Comparison of ENCODE assay signal across 8 cellular contexts in genomic region chr16:21541611-21542051, GRCh38. TPM values are rescaled to one million over a fixed set of nuclear protein-coding genes. Genes with fewer than 3 reads are reported as not detected.
DNase-seq lines count a peak whose midpoint lies in the region; ATAC-seq, FAIRE-seq and TF ChIP-seq lines count a peak whose summit lies in the region.
"Not testable (repeated sequence)": the region's sequence is repeated elsewhere in the genome, so short reads cannot be mapped to it uniquely, and the experiment has no call there.

No MANE protein-coding gene starts in this region.

- H4K20me1 ChIP-seq in OCI-LY3 (ENCODE audit: insufficient read depth, low read length); endothelial cell of umbilical vein (replicated peaks; ENCODE audit: control insufficient read depth, extremely low read depth, insufficient read depth, low read length): not testable (repeated sequence)

- not testable (repeated sequence) for H3K9me3 Mint-ChIP-seq in CD14-positive monocyte; activated CD8-positive, alpha-beta T cell treated with anti-CD3 and anti-CD28 coated beads for 36 hours; natural killer cell treated with Interleukin-12 subunit alpha and Interleukin-12 subunit beta and Interleukin-15 and Interleukin-18, amount 100 ng/mL, for 72 hours

- not testable (repeated sequence) for DNase-seq in CD14-positive monocyte (ENCODE audit: low spot score); endothelial cell of umbilical vein (ENCODE audit: low read depth, low spot score); natural killer cell treated with Interleukin-12 subunit alpha and Interleukin-12 subunit beta and Interleukin-15 and Interleukin-18, amount 100 ng/mL, for 72 hours (ENCODE audit: low spot score)
- peak; percentile 71 for DNase-seq in activated CD8-positive, alpha-beta T cell treated with anti-CD3 and anti-CD28 coated beads for 36 hours

- peaks cover 3 to 17% (median 4%) of the 10 kb centered on the region in 3 donors for H3K27me3 Mint-ChIP-seq in CD14-positive monocyte (ENCODE audit: low read depth in 3 of 3)
- not testable (repeated sequence) for H3K27me3 Mint-ChIP-seq in activated CD8-positive, alpha-beta T cell treated with anti-CD3 and anti-CD28 coated beads for 36 hours; natural killer cell treated with Interleukin-12 subunit alpha and Interleukin-12 subunit beta and Interleukin-15 and Interleukin-18, amount 100 ng/mL, for 72 hours

- H3K79me2 ChIP-seq in OCI-LY3 (ENCODE audit: low read length); endothelial cell of umbilical vein (ENCODE audit: control insufficient read depth, insufficient read depth, low read length): not testable (repeated sequence)

- H3K4me3 ChIP-seq in OCI-LY3 (ENCODE audit: low read length); endothelial cell of umbilical vein (replicated peaks in 1 of 3; ENCODE audit: insufficient read depth in 1 of 3, low read depth in 1 of 3, low read length in 3 of 3): not testable (repeated sequence)

- H3K36me3 Mint-ChIP-seq in CD14-positive monocyte; activated CD8-positive, alpha-beta T cell treated with anti-CD3 and anti-CD28 coated beads for 36 hours (ENCODE audit: low read depth); natural killer cell treated with Interleukin-12 subunit alpha and Interleukin-12 subunit beta and Interleukin-15 and Interleukin-18, amount 100 ng/mL, for 72 hours: not testable (repeated sequence)

- intact Hi-C loops in CD14-positive monocyte (cut with micrococcal nuclease); activated CD8-positive, alpha-beta T cell treated with anti-CD3 and anti-CD28 coated beads for 36 hours (cut with micrococcal nuclease); endothelial cell of umbilical vein (cut with micrococcal nuclease): not testable (repeated sequence)

- H3K4me3 Mint-ChIP-seq in CD14-positive monocyte: peak overlapping the region in 1 of 2 donors; percentile 77
- not testable (repeated sequence) for H3K4me3 Mint-ChIP-seq in activated CD8-positive, alpha-beta T cell treated with anti-CD3 and anti-CD28 coated beads for 36 hours
- peak overlapping the region; percentile 82 for H3K4me3 Mint-ChIP-seq in natural killer cell treated with Interleukin-12 subunit alpha and Interleukin-12 subunit beta and Interleukin-15 and Interleukin-18, amount 100 ng/mL, for 72 hours

- POLR2A ChIA-PET in activated CD8-positive, alpha-beta T cell treated with anti-CD3 and anti-CD28 coated beads for 36 hours (lab: Charles Lee); endothelial cell of umbilical vein (lab: Charles Lee): not testable (repeated sequence)

- peaks cover 37% of the 10 kb centered on the region for H3K4me1 Mint-ChIP-seq in CD14-positive monocyte
- H3K4me1 Mint-ChIP-seq in activated CD8-positive, alpha-beta T cell treated with anti-CD3 and anti-CD28 coated beads for 36 hours (ENCODE audit: low read depth): peaks cover 32% of the 10 kb centered on the region
- H3K4me1 Mint-ChIP-seq in natural killer cell treated with Interleukin-12 subunit alpha and Interleukin-12 subunit beta and Interleukin-15 and Interleukin-18, amount 100 ng/mL, for 72 hours (ENCODE audit: low read depth in 2 of 2): peaks cover 20 to 31% of the 10 kb centered on the region in 2 donors

- FAIRE-seq in endothelial cell of umbilical vein (lab: Jason Lieb, UNC): peak; percentile 48

- dilution Hi-C loops in endothelial cell of umbilical vein (cut with MboI; ENCODE audit: extremely low pct_ligation_motif_present, low sequenced_read_pairs): not testable (repeated sequence)

- not testable (repeated sequence) for TF ChIP-seq POLR2A in endothelial cell of umbilical vein (IDR thresholded peaks at IDR 0.05; ENCODE audit: low read depth, low read length)

- H3K4me2 ChIP-seq in OCI-LY3 (ENCODE audit: low read length): peak overlapping the region; percentile 65; the same call in 1 of the 2 replicates
- H3K4me2 ChIP-seq in endothelial cell of umbilical vein (ENCODE audit: insufficient read depth, low read length): not testable (repeated sequence)

- not testable (repeated sequence) for H3K9me3 ChIP-seq in OCI-LY3 (ENCODE audit: insufficient read depth, low read length); endothelial cell of umbilical vein (replicated peaks; ENCODE audit: control insufficient read depth, insufficient read depth, low read length)

- H3K9me1 ChIP-seq in endothelial cell of umbilical vein (replicated peaks; ENCODE audit: control insufficient read depth, extremely low read depth, insufficient read depth, low read length): not testable (repeated sequence)

- H3K4me1 ChIP-seq in OCI-LY3 (ENCODE audit: low read length): peaks cover 21% of the 10 kb centered on the region
- H3K4me1 ChIP-seq in endothelial cell of umbilical vein (ENCODE audit: control insufficient read depth, extremely low read depth, insufficient read depth, low read length): not testable (repeated sequence)

- ATAC-seq in GM18907 (IDR thresholded peaks at IDR 0.05; ENCODE audit: unreplicated experiment) (peak; percentile 60), GM21825 (IDR thresholded peaks at IDR 0.05; ENCODE audit: unreplicated experiment) (peak; percentile 45), HG03460 (IDR thresholded peaks at IDR 0.05; ENCODE audit: unreplicated experiment) (peak; percentile 53)
- peak; percentile 40 for ATAC-seq in activated CD8-positive, alpha-beta T cell treated with anti-CD3 and anti-CD28 coated beads for 36 hours
- peak; percentile 30 to 51 for ATAC-seq in natural killer cell treated with Interleukin-12 subunit alpha and Interleukin-12 subunit beta and Interleukin-15 and Interleukin-18, amount 100 ng/mL, for 72 hours

- not testable (repeated sequence) for H3K36me3 ChIP-seq in OCI-LY3 (replicated peaks; ENCODE audit: low read depth, low read length); endothelial cell of umbilical vein (ENCODE audit: control insufficient read depth in 2 of 2, extremely low read depth in 1 of 2, insufficient read depth in 2 of 2, low read length in 2 of 2)

- peak overlapping the region in 6 of 7 donors; percentile 43 to 85 (median 70) for H3K27ac Mint-ChIP-seq in CD14-positive monocyte
- peak overlapping the region; percentile 95 for H3K27ac Mint-ChIP-seq in activated CD8-positive, alpha-beta T cell treated with anti-CD3 and anti-CD28 coated beads for 36 hours
- H3K27ac Mint-ChIP-seq in natural killer cell treated with Interleukin-12 subunit alpha and Interleukin-12 subunit beta and Interleukin-15 and Interleukin-18, amount 100 ng/mL, for 72 hours: peak overlapping the region; percentile 51 to 62

- not testable (repeated sequence) for H3K27ac ChIP-seq in OCI-LY3 (ENCODE audit: low read length); endothelial cell of umbilical vein (ENCODE audit: insufficient read depth, low read depth, low read length)

- CTCF ChIA-PET in activated CD8-positive, alpha-beta T cell treated with anti-CD3 and anti-CD28 coated beads for 36 hours (lab: Charles Lee); endothelial cell of umbilical vein (lab: Charles Lee): not testable (repeated sequence)

- not testable (repeated sequence) for BruUV-seq in endothelial cell of umbilical vein (replicated peaks; lab: Mats Ljungman, UMichigan)

- H3K9ac ChIP-seq in OCI-LY3 (ENCODE audit: low read length); endothelial cell of umbilical vein (replicated peaks; ENCODE audit: extremely low read depth, insufficient read depth, low read length): not testable (repeated sequence)

- TF ChIP-seq CTCF in CD14-positive monocyte (IDR thresholded peaks at IDR 0.05); OCI-LY3 (IDR thresholded peaks at IDR 0.05; ENCODE audit: low read depth, low read length); activated CD8-positive, alpha-beta T cell treated with anti-CD3 and anti-CD28 coated beads for 36 hours (IDR thresholded peaks at IDR 0.05); endothelial cell of umbilical vein (IDR thresholded peaks at IDR 0.05; ENCODE audit: extremely low read depth in 1 of 2, insufficient read depth in 1 of 2, low read depth in 1 of 2, low read length in 2 of 2): not testable (repeated sequence)

- H3K27me3 ChIP-seq in OCI-LY3 (ENCODE audit: low read depth, low read length); endothelial cell of umbilical vein (ENCODE audit: control insufficient read depth in 2 of 2, insufficient read depth in 2 of 2, low read length in 2 of 2): not testable (repeated sequence)

- not testable (repeated sequence) for H2AFZ ChIP-seq in OCI-LY3 (ENCODE audit: low read depth, low read length); endothelial cell of umbilical vein (ENCODE audit: low read depth, low read length)

RNA-seq across cellular contexts. Expression of gene METTL9, which starts 57.7 kb away (rescaled TPM):
- 100 to 1,000 TPM; 373 to 400 TPM for polyA plus RNA-seq in CD14-positive monocyte
- total RNA-seq in activated CD8-positive, alpha-beta T cell treated with anti-CD3 and anti-CD28 coated beads for 36 hours: 100 to 1,000 TPM; 116 to 122 TPM
- 116 and 121 TPM in 2 replicates for total RNA-seq in endothelial cell of umbilical vein
- polyA plus RNA-seq in endothelial cell of umbilical vein: 44.0 and 53.8 TPM in 2 replicates
- polyA plus RNA-seq in endothelial cell of umbilical vein (2011; cell fraction: cytosol; rRNA removed): 70.4 and 82.4 TPM in 2 replicates
- 27.5 and 35.8 TPM in 2 replicates for polyA plus RNA-seq in endothelial cell of umbilical vein (2011; cell fraction: nucleus; rRNA removed)
- 130 and 154 TPM in 2 replicates for polyA plus RNA-seq in endothelial cell of umbilical vein (2012)
- 38.5 and 44.6 TPM in 2 replicates for polyA minus RNA-seq in endothelial cell of umbilical vein
- polyA minus RNA-seq in endothelial cell of umbilical vein (2011; cell fraction: cytosol; rRNA and poly(A)+ RNA removed): 29.7 TPM
- polyA minus RNA-seq in endothelial cell of umbilical vein (2011; cell fraction: nucleus; rRNA and poly(A)+ RNA removed): 28.8 and 38.9 TPM in 2 replicates
- total RNA-seq in natural killer cell treated with Interleukin-12 subunit alpha and Interleukin-12 subunit beta and Interleukin-15 and Interleukin-18, amount 100 ng/mL, for 72 hours: 100 to 1,000 TPM; 104 to 114 TPM
